ENCODE assay signal across 1 cellular context in genomic region chr12:122656298-122656697, GRCh38.
TF ChIP-seq lines count a peak whose summit lies in the region.

No MANE protein-coding gene starts in this region.

TF ChIP-seq in GM12878, 131 proteins besides CTCF, POLR2A, EP300 and RAD21 (continued from another document):
- TF ChIP-seq ZBTB11 (CRISPR knock-in tag; IDR thresholded peaks at IDR 0.05): no peak
- TF ChIP-seq TBL1XR1 (IDR thresholded peaks at IDR 0.05; ENCODE audit: low read depth, low read length): no peak
- TF ChIP-seq JUNB (IDR thresholded peaks at IDR 0.05): no peak
- no peak for TF ChIP-seq HCFC1 (IDR thresholded peaks at IDR 0.05; ENCODE audit: low read length)
- TF ChIP-seq IKZF2 (IDR thresholded peaks at IDR 0.05): no peak
- TF ChIP-seq ZBTB4 (CRISPR knock-in tag; IDR thresholded peaks at IDR 0.05): no peak
